ENCODE assay signal across 8 cellular contexts in the genomic region with DNA sequence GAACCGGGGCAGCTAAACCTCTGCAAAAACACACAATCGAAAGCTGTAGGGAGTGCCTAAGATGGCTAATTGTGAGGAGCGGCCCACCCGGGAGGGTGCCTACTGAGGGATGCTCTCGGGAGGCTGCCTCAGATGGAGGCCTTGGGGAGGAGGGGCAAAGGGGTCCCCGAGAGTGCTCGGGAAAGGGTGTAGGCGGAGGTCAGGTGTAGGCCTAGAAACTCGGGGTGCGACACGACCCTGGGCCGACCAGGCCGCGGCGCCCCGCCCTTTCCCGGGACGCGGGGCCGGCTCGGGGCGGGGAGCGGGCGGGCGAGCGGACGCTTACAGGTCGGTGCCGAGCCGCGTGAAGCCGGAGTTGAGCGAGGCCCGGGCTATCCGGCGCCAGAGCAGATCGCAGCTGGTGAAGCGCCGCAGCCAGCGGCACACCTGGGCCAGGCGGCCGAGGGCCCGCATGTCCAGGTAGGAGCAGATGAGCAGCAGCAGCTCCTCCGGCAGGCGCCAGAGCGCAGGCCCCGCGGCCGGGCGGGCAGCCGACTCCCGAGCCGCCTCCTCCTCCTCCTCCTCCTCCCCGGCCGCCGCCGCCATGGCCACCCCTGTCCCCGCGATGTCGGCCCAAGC. TPM values are rescaled to one million over a fixed set of nuclear protein-coding genes. Genes with fewer than 3 reads are reported as not detected.
A peak's percentile ranks its signal among the peaks of the same experiment; 100 is the strongest.
DNase-seq lines count a peak whose midpoint lies in the region; ATAC-seq and TF ChIP-seq lines count a peak whose summit lies in the region.

No MANE protein-coding gene starts in this region.

- H3K27me3 Mint-ChIP-seq in CD14-positive monocyte (ENCODE audit: low read depth in 3 of 3) (no peaks in the 10 kb centered on the region), type B pancreatic cell (no peaks in the 10 kb centered on the region)
- H3K27me3 Mint-ChIP-seq in activated naive CD8-positive, alpha-beta T cell: no peaks in the 10 kb centered on the region

- peak overlapping the region; percentile 86 to 96 (median 91) for H3K27ac Mint-ChIP-seq in CD14-positive monocyte
- peak overlapping the region; percentile 98 for H3K27ac Mint-ChIP-seq in activated naive CD8-positive, alpha-beta T cell
- H3K27ac Mint-ChIP-seq in type B pancreatic cell: peak overlapping the region; percentile 99

- H3K36me3 ChIP-seq in SJCRH30: no peaks in the 10 kb centered on the region; the same call in 1 of the 2 replicates
- no peaks in the 10 kb centered on the region for H3K36me3 ChIP-seq in cardiac muscle cell

- peaks cover 0 to 2% (median 0%) of the 10 kb centered on the region in 7 donors for H3K9me3 Mint-ChIP-seq in CD14-positive monocyte
- H3K9me3 Mint-ChIP-seq in activated naive CD8-positive, alpha-beta T cell (ENCODE audit: low read depth): no peaks in the 10 kb centered on the region
- H3K9me3 Mint-ChIP-seq in type B pancreatic cell: no peaks in the 10 kb centered on the region

- intact Hi-C loops in CD14-positive monocyte (cut with micrococcal nuclease): no loop called here

- H3K27ac ChIP-seq in SJCRH30: peak overlapping the region; percentile 96
- peak overlapping the region; percentile 99 for H3K27ac ChIP-seq in cardiac muscle cell

- no peak for TF ChIP-seq CTCF in CD14-positive monocyte (IDR thresholded peaks at IDR 0.05)
- TF ChIP-seq CTCF in cardiac muscle cell (IDR thresholded peaks at IDR 0.05; ENCODE audit: low read depth, low read length): no peak
- TF ChIP-seq CTCF in type B pancreatic cell (conservative IDR thresholded peaks at IDR 0.05): no peak

- H3K9me3 ChIP-seq in SJCRH30 (replicated peaks): no peaks in the 10 kb centered on the region
- no peaks in the 10 kb centered on the region for H3K9me3 ChIP-seq in cardiac muscle cell (ENCODE audit: low read depth)

- peaks cover 48% of the 10 kb centered on the region for H3K4me1 ChIP-seq in SJCRH30
- peaks cover 43% of the 10 kb centered on the region for H3K4me1 ChIP-seq in cardiac muscle cell (ENCODE audit: low read depth)

- H3K4me3 ChIP-seq in SJCRH30 (peak overlapping the region; percentile 87), cardiac muscle cell (peak overlapping the region; percentile 62)

- H3K4me1 Mint-ChIP-seq in CD14-positive monocyte (peaks cover 34% of the 10 kb centered on the region), type B pancreatic cell (ENCODE audit: unreplicated experiment) (peaks cover 41% of the 10 kb centered on the region)
- H3K4me1 Mint-ChIP-seq in activated naive CD8-positive, alpha-beta T cell (ENCODE audit: low read depth): peaks cover 48% of the 10 kb centered on the region

- H3K36me3 Mint-ChIP-seq in CD14-positive monocyte (peaks cover 1 to 10% of the 10 kb centered on the region in 2 donors), type B pancreatic cell (no peaks in the 10 kb centered on the region)
- H3K36me3 Mint-ChIP-seq in activated naive CD8-positive, alpha-beta T cell: peaks cover 2% of the 10 kb centered on the region

- H3K4me3 Mint-ChIP-seq in CD14-positive monocyte (peak overlapping the region; percentile 96 to 97), type B pancreatic cell (peak overlapping the region; percentile 97)
- peak overlapping the region; percentile 95 for H3K4me3 Mint-ChIP-seq in activated naive CD8-positive, alpha-beta T cell

- ATAC-seq in HG03439 (IDR thresholded peaks at IDR 0.05; ENCODE audit: unreplicated experiment): peak; percentile 67

- peak; percentile 44 for DNase-seq in CD14-positive monocyte (ENCODE audit: low spot score)
- DNase-seq in GM19238 (ENCODE audit: insufficient read length, low spot score): peak; percentile 60
- peak; percentile 80 to 85 for DNase-seq in SJCRH30
- DNase-seq in cardiac muscle cell (ENCODE audit: low read depth in 1 of 2, low spot score in 1 of 2): peak; percentile 65
- peak; percentile 35 for DNase-seq in pons (ENCODE audit: low spot score)
- DNase-seq in type B pancreatic cell (ENCODE audit: extremely low spot score, unreplicated experiment): peak; percentile 77

- H3K27me3 ChIP-seq in SJCRH30 (no peaks in the 10 kb centered on the region), cardiac muscle cell (no peaks in the 10 kb centered on the region)

RNA-seq across cellular contexts. Expression of a gene that starts 0.8 kb away (rescaled TPM):
- polyA plus RNA-seq in CD14-positive monocyte (1 to 10 TPM; 1.1 to 1.8 TPM), cardiac muscle cell (18.8 and 19.6 TPM in 2 replicates)
- 38.4 and 39.9 TPM in 2 replicates for total RNA-seq in SJCRH30 (2014; rRNA removed; shearing (Covaris generic))
- total RNA-seq in cardiac muscle cell (58.2 and 72.0 TPM in 2 replicates), type B pancreatic cell (ENCODE audit: low replicate concordance) (39.0 and 43.7 TPM in 2 replicates)

Comparison
In these comparisons a context has a peak if more than half of its experiments do, and no peak if none do; other contexts are left out.
1. Peak in every context shown above with its lines: DNase-seq, ATAC-seq, H3K4me3 ChIP-seq and H3K27ac ChIP-seq.